Comparison of ENCODE assay signal across 1 cellular context in the genomic region with DNA sequence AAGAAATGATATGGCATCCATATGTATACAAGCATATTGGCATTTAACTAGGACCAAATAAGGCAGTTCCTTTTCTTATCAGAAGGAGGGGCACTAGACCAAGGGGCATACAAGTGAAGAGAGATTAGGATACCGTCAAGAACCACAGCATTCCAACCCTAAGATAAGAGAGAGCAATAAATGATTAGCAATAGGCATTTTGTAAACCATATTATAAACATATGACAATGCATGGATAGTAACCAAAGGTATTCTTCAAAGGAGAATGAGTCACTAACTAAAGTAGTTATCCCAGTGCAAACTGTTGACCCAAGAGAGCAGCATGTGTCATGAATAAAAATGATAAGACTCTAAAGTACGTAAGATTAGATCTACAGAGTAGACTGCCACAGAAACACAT.
A peak's percentile ranks its signal among the peaks of the same experiment; 100 is the strongest.
TF ChIP-seq lines count a peak whose summit lies in the region.

No MANE protein-coding gene starts in this region.

TF ChIP-seq in SK-N-SH, 30 proteins besides CTCF, POLR2A, EP300 and RAD21 (continued from another document):
- TF ChIP-seq IRF3 (IDR thresholded peaks at IDR 0.05; ENCODE audit: low read depth, low read length): no peak
- no peak for TF ChIP-seq YY1 (IDR thresholded peaks at IDR 0.05; ENCODE audit: low read depth)
- TF ChIP-seq, protein P1, sequence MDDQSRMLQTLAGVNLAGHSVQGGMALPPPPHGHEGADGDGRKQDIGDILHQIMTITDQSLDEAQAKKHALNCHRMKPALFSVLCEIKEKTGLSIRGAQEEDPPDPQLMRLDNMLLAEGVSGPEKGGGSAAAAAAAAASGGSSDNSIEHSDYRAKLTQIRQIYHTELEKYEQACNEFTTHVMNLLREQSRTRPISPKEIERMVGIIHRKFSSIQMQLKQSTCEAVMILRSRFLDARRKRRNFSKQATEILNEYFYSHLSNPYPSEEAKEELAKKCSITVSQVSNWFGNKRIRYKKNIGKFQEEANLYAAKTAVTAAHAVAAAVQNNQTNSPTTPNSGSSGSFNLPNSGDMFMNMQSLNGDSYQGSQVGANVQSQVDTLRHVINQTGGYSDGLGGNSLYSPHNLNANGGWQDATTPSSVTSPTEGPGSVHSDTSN (IDR thresholded peaks at IDR 0.05): peak; percentile 58; the same call in 1 of the 2 replicates
- TF ChIP-seq JUND (IDR thresholded peaks at IDR 0.05): peak; percentile 65
